20 cellular contexts compared by ENCODE assay signal in the genomic region with DNA sequence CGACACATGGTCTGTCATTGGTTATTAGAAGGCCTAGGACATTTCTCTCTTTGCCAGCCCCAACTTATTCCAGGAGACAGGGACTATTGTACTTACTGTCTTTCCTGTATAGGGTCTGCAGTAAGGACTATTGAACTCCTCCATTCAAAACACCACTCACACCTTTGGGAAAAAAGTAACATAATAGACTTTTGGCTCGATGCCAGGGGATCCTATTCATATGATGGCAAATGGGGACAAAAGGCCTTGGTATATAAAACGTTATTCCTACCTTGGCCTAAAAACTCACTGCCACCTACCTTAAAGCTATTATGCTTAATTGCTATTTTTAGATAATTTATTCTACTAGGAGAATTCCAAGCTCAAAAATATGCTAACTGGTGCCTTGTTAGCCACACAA. TPM values are rescaled to one million over a fixed set of nuclear protein-coding genes. Genes with fewer than 3 reads are reported as not detected.
DNase-seq lines count a peak whose midpoint lies in the region; ATAC-seq lines count a peak whose summit lies in the region.
"Had no signal": no experiment of that assay in that cellular context is flagged by ENCODE, and none has a peak within 500 bp of the region (broad histone marks: within the 10 kb centered on the region; RNA-seq: fewer than 3 reads in every experiment).

No MANE protein-coding gene starts in this region.

- H2AFZ ChIP-seq in trophoblast cell (ENCODE audit: insufficient read depth, low read length, poor library complexity), result no peak overlapping the region
- H2AFZ ChIP-seq: GM23248 had no signal

- no peak overlapping the region for H3K4me3 ChIP-seq in trophoblast cell (ENCODE audit: low read depth, low read length)
- H3K4me3 ChIP-seq: BLaER1 treated with 17β-estradiol and CSF1 and Interleukin-3, amounts not matched to agents 10 nM and 100 nM; GM23248 had no signal

- peak overlapping the region; percentile 98 for H2AK5ac ChIP-seq in trophoblast cell (ENCODE audit: low read length)

- H3K9me3 ChIP-seq in trophoblast cell (ENCODE audit: insufficient read depth, low read depth, low read length), result no peaks in the 10 kb centered on the region
- H3K9me3 ChIP-seq: BLaER1 treated with 17β-estradiol and CSF1 and Interleukin-3, amounts not matched to agents 10 nM and 100 nM had no signal

- DNase-seq in NCI-H82 (lab: John Stamatoyannopoulos, UW) (peak; percentile 8), NCI-H82 treated with DMSO at 0.1 percent for 48 hours (lab: John Stamatoyannopoulos, UW; ENCODE audit: unreplicated experiment) (no peak), NCI-H146 (lab: John Stamatoyannopoulos, UW) (peak; percentile 61), NCI-H2171 treated with DMSO at 0.1 percent for 48 hours (lab: John Stamatoyannopoulos, UW) (peak; percentile 24), trophoblast cell (no peak), T-helper 2 cell (no peak)
- DNase-seq: CD8-positive, alpha-beta T cell; GF-D8; GM23248; HCEC 1CT; MM.1S; NCI-H1092; NCI-H2029 treated with DMSO at 0.1 percent for 48 hours; NCI-H446; NCI-H526 treated with DMSO at 0.1 percent for 48 hours; T-helper 17 cell had no signal

- peak overlapping the region; percentile 98 for H4K91ac ChIP-seq in trophoblast cell (ENCODE audit: low read depth, low read length)

- WGBS in trophoblast cell (ENCODE audit: extremely low coverage, insufficient coverage, insufficient read length), result no CpG with 5 or more reads among the region's 3 CpGs

- peak overlapping the region; percentile 73 for H4K8ac ChIP-seq in trophoblast cell (ENCODE audit: low read depth, low read length)

- H3K27ac ChIP-seq in trophoblast cell (ENCODE audit: low read depth, low read length), result peak overlapping the region; percentile 55
- H3K27ac ChIP-seq: BLaER1 treated with 17β-estradiol and CSF1 and Interleukin-3, amounts not matched to agents 10 nM and 100 nM; GM23248; HL-60 had no signal

- no peak for ATAC-seq in GM19395 (IDR thresholded peaks at IDR 0.05; ENCODE audit: unreplicated experiment)
- ATAC-seq: CD8-positive, alpha-beta T cell; T-helper 17 cell had no signal

- peak overlapping the region; percentile 88 for H3K14ac ChIP-seq in trophoblast cell (ENCODE audit: low read length)

- H3K79me1 ChIP-seq in trophoblast cell (ENCODE audit: low read length), result peaks cover 52% of the 10 kb centered on the region

- H3K27me3 ChIP-seq in trophoblast cell (ENCODE audit: insufficient read depth, low read length), result no peaks in the 10 kb centered on the region
- H3K27me3 ChIP-seq: BLaER1 treated with 17β-estradiol and CSF1 and Interleukin-3, amounts not matched to agents 10 nM and 100 nM had no signal

- no peaks in the 10 kb centered on the region for H3K36me3 ChIP-seq in trophoblast cell (ENCODE audit: control insufficient read depth in 1 of 2, insufficient read depth in 2 of 2, low read length in 2 of 2)
- H3K36me3 ChIP-seq: BLaER1 treated with 17β-estradiol and CSF1 and Interleukin-3, amounts not matched to agents 10 nM and 100 nM had no signal

- H3K18ac ChIP-seq in trophoblast cell (ENCODE audit: low read length), result peak overlapping the region; percentile 87

- peak overlapping the region; percentile 92 for H2BK5ac ChIP-seq in trophoblast cell (ENCODE audit: low read depth, low read length, poor library complexity)

- no peak overlapping the region for H4K12ac ChIP-seq in trophoblast cell (ENCODE audit: low read depth, low read length)

- no peak overlapping the region for H3K23ac ChIP-seq in trophoblast cell (ENCODE audit: low read length)

- peak overlapping the region; percentile 88 for H2BK12ac ChIP-seq in trophoblast cell (ENCODE audit: low read length)

- peaks cover 15% of the 10 kb centered on the region for H3K79me2 ChIP-seq in trophoblast cell (ENCODE audit: control insufficient read depth, insufficient read depth, low read length, poor library complexity)

- peaks cover 7 to 23% of the 10 kb centered on the region in 2 experiments for H3K4me1 ChIP-seq in trophoblast cell (ENCODE audit: control insufficient read depth in 1 of 2, insufficient read depth in 2 of 2, low read length in 2 of 2)

- H3K4me2 ChIP-seq in trophoblast cell (ENCODE audit: low read length), result no peak overlapping the region
- H3K4me2 ChIP-seq: BLaER1 treated with 17β-estradiol and CSF1 and Interleukin-3, amounts not matched to agents 10 nM and 100 nM had no signal

- no peak overlapping the region for H3K9ac ChIP-seq in trophoblast cell (ENCODE audit: low read length)
- H3K9ac ChIP-seq: BLaER1 treated with 17β-estradiol and CSF1 and Interleukin-3, amounts not matched to agents 10 nM and 100 nM; GM23248 had no signal

- H2BK120ac ChIP-seq in trophoblast cell (ENCODE audit: insufficient read depth, low read length, poor library complexity), result peak overlapping the region; percentile 97

- H3K4ac ChIP-seq in trophoblast cell (ENCODE audit: low read depth, low read length), result peak overlapping the region; percentile 70

RNA-seq across cellular contexts. Expression of a gene that starts 6.3 kb away (rescaled TPM):
- polyA plus RNA-seq in trophoblast cell (2013), result 648 and 695 TPM in 2 replicates

RNA-seq across cellular contexts. Expression of a gene that starts 22.3 kb away (rescaled TPM):
- polyA plus RNA-seq in trophoblast cell (2013), result 0.17 and 0.27 TPM in 2 replicates
- polyA plus RNA-seq: GM23248, IgD-negative memory B cell had no signal

RNA-seq across cellular contexts. Expression of a gene that starts 53.5 kb away (rescaled TPM):
- 76.1 and 82.0 TPM in 2 replicates for polyA plus RNA-seq in trophoblast cell (2013)

Comparison
In these comparisons a context has a peak if more than half of its experiments do, and no peak if none do; other contexts are left out.
1. DNase-seq: peak in NCI-H82 (single experiment), NCI-H146 (single experiment) and NCI-H2171 treated with DMSO at 0.1 percent for 48 hours (single experiment); none in NCI-H82 treated with DMSO at 0.1 percent for 48 hours (single experiment), trophoblast cell (0 of 2) and T-helper 2 cell (0 of 5).